Comparison of ENCODE assay signal across 8 cellular contexts in the genomic region with DNA sequence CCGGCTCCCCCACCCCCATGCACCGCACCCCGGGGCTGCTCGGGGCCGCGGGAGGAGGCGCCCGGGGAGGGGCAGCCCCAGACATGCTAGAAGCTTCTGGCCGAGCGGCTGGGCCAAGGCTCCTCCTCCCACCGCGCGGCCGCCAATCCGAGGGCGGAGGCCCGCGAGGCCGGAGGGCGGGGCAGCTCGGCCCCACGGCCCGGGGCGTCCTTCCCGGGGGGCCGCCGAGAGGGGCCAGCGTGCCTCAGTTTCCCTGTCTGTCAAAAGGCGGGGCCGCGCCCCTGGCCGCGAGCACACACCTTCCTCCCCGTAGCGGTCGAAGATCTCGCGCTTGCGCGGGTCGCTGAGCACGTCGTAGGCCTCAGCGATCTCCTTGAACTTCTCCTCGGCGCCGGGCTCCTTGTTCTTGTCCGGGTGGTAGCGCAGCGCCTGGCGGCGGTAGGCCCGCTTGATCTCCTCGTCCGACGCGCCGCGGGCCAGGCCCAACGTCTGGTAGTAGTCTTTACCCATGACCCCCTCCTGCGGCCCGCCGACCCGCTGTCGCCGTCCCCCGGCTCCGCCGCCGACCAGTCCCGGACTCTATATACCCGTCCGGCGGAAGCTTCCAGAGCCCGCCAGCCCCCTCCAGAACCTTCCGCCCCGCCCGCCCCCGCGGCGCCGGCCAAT. TPM values are rescaled to one million over a fixed set of nuclear protein-coding genes. Genes with fewer than 3 reads are reported as not detected.
DNase-seq lines count a peak whose midpoint lies in the region; ATAC-seq and TF ChIP-seq lines count a peak whose summit lies in the region.

A gene (minus strand): TSS at position 558 of the 666 bp plus-strand sequence. CDS start 48 bp downstream, at position 510.

- H3K4me3 Mint-ChIP-seq in activated T-cell treated with anti-CD3 and anti-CD28 coated beads, Interleukin-2, amount 50 U/mL, for 4 hours: peak within 1 kb of the TSS; percentile 92

- 0% methylated on average over 15 to 21 of the region's 82 CpGs for WGBS in esophagus squamous epithelium, 2 donors

- H3K27ac ChIP-seq in esophagus squamous epithelium (peak within 1 kb of the TSS; percentile 99 to 100 (median 100)), muscle layer of colon (ENCODE audit: low read depth, low read length) (peak within 1 kb of the TSS; percentile 100), stomach smooth muscle (ENCODE audit: low read length) (peak within 1 kb of the TSS; percentile 95)

- no peaks in the 10 kb centered on the region for H3K9me3 Mint-ChIP-seq in activated T-cell treated with anti-CD3 and anti-CD28 coated beads, Interleukin-2, amount 50 U/mL, for 4 hours

- intact Hi-C loops in esophagus squamous epithelium (cut with DNase I): no loop called here

- H3K9ac ChIP-seq in muscle layer of colon (ENCODE audit: low read length) (peak within 1 kb of the TSS; percentile 80), stomach smooth muscle (ENCODE audit: low read length in 2 of 2) (peak within 1 kb of the TSS; percentile 97 to 99)

- H3K4me1 Mint-ChIP-seq in activated T-cell treated with anti-CD3 and anti-CD28 coated beads, Interleukin-2, amount 50 U/mL, for 4 hours (ENCODE audit: low read depth): peaks cover 67% of the 10 kb centered on the region

- peaks cover 36% of the 10 kb centered on the region for H3K36me3 Mint-ChIP-seq in activated T-cell treated with anti-CD3 and anti-CD28 coated beads, Interleukin-2, amount 50 U/mL, for 4 hours (ENCODE audit: insufficient read depth)

- TF ChIP-seq CTCF in esophagus squamous epithelium (IDR thresholded peaks at IDR 0.05): peak in 1 of 6 experiments; percentile 19

- no peaks in the 10 kb centered on the region for H3K27me3 Mint-ChIP-seq in activated T-cell treated with anti-CD3 and anti-CD28 coated beads, Interleukin-2, amount 50 U/mL, for 4 hours (ENCODE audit: low read depth)

- H3K4me3 ChIP-seq in esophagus squamous epithelium (peak within 1 kb of the TSS; percentile 66 to 99 (median 96)), muscle layer of colon (ENCODE audit: low read depth in 1 of 2, low read length in 2 of 2) (peak within 1 kb of the TSS; percentile 96 to 97), stomach smooth muscle (ENCODE audit: low read length in 2 of 2) (peak within 1 kb of the TSS; percentile 92)

- H3K9me3 ChIP-seq in esophagus squamous epithelium: no peaks in the 10 kb centered on the region
- H3K9me3 ChIP-seq in muscle layer of colon (ENCODE audit: low read length): no peaks in the 10 kb centered on the region
- H3K9me3 ChIP-seq in stomach smooth muscle (ENCODE audit: control insufficient read depth in 2 of 2, low read length in 2 of 2): no peaks in the 10 kb centered on the region

- H3K27me3 ChIP-seq in esophagus squamous epithelium (no peaks in the 10 kb centered on the region), muscle layer of colon (ENCODE audit: control insufficient read depth in 1 of 2, insufficient read depth in 2 of 2, low read length in 2 of 2) (no peaks in the 10 kb centered on the region), stomach smooth muscle (ENCODE audit: control insufficient read depth in 1 of 2, insufficient read depth in 2 of 2, low read length in 2 of 2) (no peaks in the 10 kb centered on the region)

- ATAC-seq in GM18861 (IDR thresholded peaks at IDR 0.05; ENCODE audit: unreplicated experiment): peak; percentile 43
- ATAC-seq in HG03045 (IDR thresholded peaks at IDR 0.05; ENCODE audit: unreplicated experiment): peak; percentile 65
- peak; percentile 74 to 77 for ATAC-seq in activated T-cell treated with anti-CD3 and anti-CD28 coated beads, Interleukin-2, amount 50 U/mL, for 4 hours

- peak; percentile 62 to 72 for DNase-seq in AML-193 (lab: John Stamatoyannopoulos, UW)
- peak; percentile 85 for DNase-seq in NCI-H69 (lab: John Stamatoyannopoulos, UW)
- peak; percentile 34 for DNase-seq in activated T-cell treated with anti-CD3 and anti-CD28 coated beads, Interleukin-2, amount 50 U/mL, for 4 hours
- DNase-seq in esophagus squamous epithelium (lab: John Stamatoyannopoulos, UW): no peak

- peak in 3 of 4 donors; percentile 96 to 98 (median 98) for TF ChIP-seq POLR2A in esophagus squamous epithelium (IDR thresholded peaks at IDR 0.05)

- H3K4me1 ChIP-seq in esophagus squamous epithelium (peaks cover 24 to 87% (median 50%) of the 10 kb centered on the region in 3 donors), muscle layer of colon (ENCODE audit: insufficient read depth, low read length) (peaks cover 19% of the 10 kb centered on the region), stomach smooth muscle (ENCODE audit: control insufficient read depth, insufficient read depth, low read length) (peaks cover 34% of the 10 kb centered on the region)

- H3K36me3 ChIP-seq in esophagus squamous epithelium (peaks cover 21 to 39% (median 24%) of the 10 kb centered on the region in 3 donors), muscle layer of colon (ENCODE audit: insufficient read depth, low read length) (peaks cover 31% of the 10 kb centered on the region), stomach smooth muscle (ENCODE audit: control insufficient read depth in 2 of 2, insufficient read depth in 2 of 2, low read length in 2 of 2) (peaks cover 20 to 25% of the 10 kb centered on the region in 2 donors)

RNA-seq across cellular contexts. Expression of the gene that starts here (rescaled TPM):
- total RNA-seq in activated T-cell treated with anti-CD3 and anti-CD28 coated beads, Interleukin-2, amount 50 U/mL, for 4 hours: 100 to 1,000 TPM; 119 to 128 (median 120) TPM
- 100 to 1,000 TPM; 182 to 294 (median 224) TPM for total RNA-seq in esophagus squamous epithelium
